17 cellular contexts compared by ENCODE assay signal in genomic region chr17:4014148-4014927, GRCh38. TPM values are rescaled to one million over a fixed set of nuclear protein-coding genes. Genes with fewer than 3 reads are reported as not detected.
"Had no signal": no experiment of that assay in that cellular context is flagged by ENCODE, and none has a peak within 500 bp of the region (broad histone marks: within the 10 kb centered on the region; RNA-seq: fewer than 3 reads in every experiment).

No MANE protein-coding gene starts in this region.

- H3K9me3 Mint-ChIP-seq: activated naive CD4-positive, alpha-beta T cell treated with anti-CD3 and anti-CD28 coated beads, Interleukin-2, amount 50 U/mL, for 24 hours; neural progenitor cell had no signal

- H3K4me2 ChIP-seq: neural progenitor cell had no signal

- H3K27ac ChIP-seq: adrenal gland, cardiac muscle cell, gastroesophageal sphincter, neural progenitor cell, pancreas, tibial artery, vagina had no signal

- H3K9ac ChIP-seq: neural progenitor cell had no signal

- H3K4me1 ChIP-seq: adrenal gland, neural progenitor cell, vagina had no signal

- H3K36me3 ChIP-seq: neural progenitor cell had no signal

- H3K4me1 Mint-ChIP-seq: activated CD8-positive, alpha-beta memory T cell treated with anti-CD3 and anti-CD28 coated beads, Interleukin-2, amount 10 ng/mL, durations not matched to agents 7 days and 5 days; activated naive CD4-positive, alpha-beta T cell treated with anti-CD3 and anti-CD28 coated beads, Interleukin-2, amount 50 U/mL, for 24 hours; neural progenitor cell had no signal

- H3K27ac Mint-ChIP-seq: activated CD8-positive, alpha-beta memory T cell treated with anti-CD3 and anti-CD28 coated beads, Interleukin-2, amount 10 ng/mL, durations not matched to agents 7 days and 5 days; activated naive CD4-positive, alpha-beta T cell treated with anti-CD3 and anti-CD28 coated beads, Interleukin-2, amount 50 U/mL, for 24 hours; neural progenitor cell had no signal

- H2AFZ ChIP-seq: neural progenitor cell had no signal

- H3K27me3 ChIP-seq: adrenal gland, cardiac muscle cell, gastroesophageal sphincter, neural progenitor cell, pancreas, tibial artery, vagina had no signal

- H3K9me3 ChIP-seq: adrenal gland, gastroesophageal sphincter, pancreas, tibial artery, vagina had no signal

- H3K4me3 ChIP-seq: adrenal gland, cardiac muscle cell, gastroesophageal sphincter, neural progenitor cell, pancreas, tibial artery, vagina had no signal

- H3K27me3 Mint-ChIP-seq: activated CD8-positive, alpha-beta memory T cell treated with anti-CD3 and anti-CD28 coated beads, Interleukin-2, amount 10 ng/mL, durations not matched to agents 7 days and 5 days; activated naive CD4-positive, alpha-beta T cell treated with anti-CD3 and anti-CD28 coated beads, Interleukin-2, amount 50 U/mL, for 24 hours had no signal

- ATAC-seq: activated CD4-positive, CD25-positive, alpha-beta regulatory T cell treated with anti-CD3 and anti-CD28 coated beads, Interleukin-2, amount 50 U/mL, for 24 hours; activated CD8-positive, alpha-beta memory T cell treated with anti-CD3 and anti-CD28 coated beads, Interleukin-2, amount 10 ng/mL, durations not matched to agents 7 days and 5 days; gastroesophageal sphincter; left lobe of liver; pancreas had no signal

- H3K4me3 Mint-ChIP-seq: activated CD8-positive, alpha-beta memory T cell treated with anti-CD3 and anti-CD28 coated beads, Interleukin-2, amount 10 ng/mL, durations not matched to agents 7 days and 5 days; activated naive CD4-positive, alpha-beta T cell treated with anti-CD3 and anti-CD28 coated beads, Interleukin-2, amount 50 U/mL, for 24 hours; neural progenitor cell had no signal

- DNase-seq: activated CD4-positive, alpha-beta T cell treated with anti-CD3 and anti-CD28 coated beads, Interleukin-2, amount 50 U/mL, for 4 hours; activated CD8-positive, alpha-beta memory T cell treated with anti-CD3 and anti-CD28 coated beads, Interleukin-2, amount 10 ng/mL, durations not matched to agents 7 days and 5 days; activated effector memory CD4-positive, alpha-beta T cell treated with anti-CD3 and anti-CD28 coated beads, Interleukin-2, amount 50 U/mL, for 16 hours; activated T-cell treated with anti-CD3 and anti-CD28 coated beads, Interleukin-2, amount 50 U/mL, for 1 hour; adrenal gland; mammary epithelial cell; pancreas; stimulated activated CD4-positive, alpha-beta T cell treated with anti-CD3 and anti-CD28 coated beads, Interleukin-2, amount 100 ng/mL, for 48 hours; stimulated activated naive CD4-positive, alpha-beta T cell; tibial artery had no signal

RNA-seq across cellular contexts. Expression of gene ATP2A3, which starts 50.1 kb away (rescaled TPM):
- polyA plus RNA-seq: mammary epithelial cell had no signal
